Comparison of ENCODE assay signal across 12 cellular contexts in the genomic region with DNA sequence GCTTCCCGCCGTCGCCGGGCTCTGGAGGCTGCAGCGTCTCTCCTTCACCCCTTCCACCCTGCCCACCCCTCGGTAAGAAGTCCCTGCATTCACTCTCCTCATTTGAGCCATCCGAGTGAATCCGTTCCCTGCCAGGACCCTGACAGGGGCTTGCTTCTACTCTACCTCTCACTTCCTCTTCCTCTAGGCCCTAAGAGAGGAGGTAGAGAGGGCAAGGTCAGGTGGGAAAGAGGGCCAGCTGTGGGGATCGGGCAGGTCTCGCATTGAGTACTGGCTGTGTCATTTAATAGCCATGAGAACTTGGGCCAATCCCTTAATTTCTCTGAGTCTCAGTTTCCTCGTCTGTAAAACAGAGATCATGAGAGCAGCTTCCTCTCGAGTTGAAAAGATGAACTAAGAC.
DNase-seq lines count a peak whose midpoint lies in the region; ATAC-seq and TF ChIP-seq lines count a peak whose summit lies in the region.
"Had no signal": no experiment of that assay in that cellular context is flagged by ENCODE, and none has a peak within 500 bp of the region (broad histone marks: within the 10 kb centered on the region; RNA-seq: fewer than 3 reads in every experiment).

No MANE protein-coding gene starts in this region.

- H3K4me3 ChIP-seq in foreskin fibroblast (ENCODE audit: low read depth in 1 of 2, low read length in 2 of 2) = no peak overlapping the region
- H3K4me3 ChIP-seq: prostate gland, transverse colon had no signal

- H3K27me3 Mint-ChIP-seq in activated T-cell treated with anti-CD3 and anti-CD28 coated beads, Interleukin-2, amount 50 U/mL, for 4 hours (ENCODE audit: low read depth) = peaks cover 38% of the 10 kb centered on the region
- peaks cover 75% of the 10 kb centered on the region for H3K27me3 Mint-ChIP-seq in activated T-cell treated with anti-CD3 and anti-CD28 coated beads, Interleukin-2, amount 50 U/mL, for 24 hours
- H3K27me3 Mint-ChIP-seq in activated CD8-positive, alpha-beta T cell treated with anti-CD3 and anti-CD28 coated beads for 36 hours = peaks cover 48% of the 10 kb centered on the region

- peaks cover 41% of the 10 kb centered on the region for H3K4me1 Mint-ChIP-seq in activated T-cell treated with anti-CD3 and anti-CD28 coated beads, Interleukin-2, amount 50 U/mL, for 4 hours (ENCODE audit: low read depth)
- H3K4me1 Mint-ChIP-seq in activated T-cell treated with anti-CD3 and anti-CD28 coated beads, Interleukin-2, amount 50 U/mL, for 24 hours (ENCODE audit: low read depth) = peaks cover 42% of the 10 kb centered on the region
- peaks cover 38% of the 10 kb centered on the region for H3K4me1 Mint-ChIP-seq in activated CD8-positive, alpha-beta T cell treated with anti-CD3 and anti-CD28 coated beads for 36 hours (ENCODE audit: low read depth)
- H3K4me1 Mint-ChIP-seq in stimulated activated effector memory CD8-positive, alpha-beta T cell treated with anti-CD3 and anti-CD28 coated beads, Interleukin-12 subunit alpha, Interleukin-12 subunit beta, amount 100 ng/mL, for 72 hours = peaks cover 82% of the 10 kb centered on the region

- intact Hi-C loops in activated CD8-positive, alpha-beta T cell treated with anti-CD3 and anti-CD28 coated beads for 36 hours (cut with micrococcal nuclease) = loop anchor here (10.0 kb wide), 1 partner anchor 175 kb away; no protein-coding TSS in a partner anchor

- no peaks in the 10 kb centered on the region for H3K36me3 Mint-ChIP-seq in activated T-cell treated with anti-CD3 and anti-CD28 coated beads, Interleukin-2, amount 50 U/mL, for 4 hours (ENCODE audit: insufficient read depth)
- no peaks in the 10 kb centered on the region for H3K36me3 Mint-ChIP-seq in activated T-cell treated with anti-CD3 and anti-CD28 coated beads, Interleukin-2, amount 50 U/mL, for 24 hours (ENCODE audit: low read depth)
- H3K36me3 Mint-ChIP-seq in activated CD8-positive, alpha-beta T cell treated with anti-CD3 and anti-CD28 coated beads for 36 hours (ENCODE audit: low read depth) = no peaks in the 10 kb centered on the region
- H3K36me3 Mint-ChIP-seq in stimulated activated effector memory CD8-positive, alpha-beta T cell treated with anti-CD3 and anti-CD28 coated beads, Interleukin-12 subunit alpha, Interleukin-12 subunit beta, amount 100 ng/mL, for 72 hours = peaks cover 22% of the 10 kb centered on the region

- ATAC-seq in activated T-cell treated with anti-CD3 and anti-CD28 coated beads, Interleukin-2, amount 50 U/mL, for 4 hours = peak in 1 of 2 donors; percentile 2
- peak; percentile 41 for ATAC-seq in HG02852 (IDR thresholded peaks at IDR 0.05; ENCODE audit: unreplicated experiment)
- ATAC-seq in activated CD8-positive, alpha-beta T cell treated with anti-CD3 and anti-CD28 coated beads for 36 hours = peak; percentile 11
- peak; percentile 22 for ATAC-seq in stimulated activated effector memory CD8-positive, alpha-beta T cell treated with anti-CD3 and anti-CD28 coated beads, Interleukin-12 subunit alpha, Interleukin-12 subunit beta, amount 100 ng/mL, for 72 hours

- CTCF ChIA-PET in activated CD8-positive, alpha-beta T cell treated with anti-CD3 and anti-CD28 coated beads for 36 hours (lab: Charles Lee) = interaction anchor here (0.6 to 2.3 kb wide), 3 partner anchors 13 to 386 kb away, joined by 3 to 17 read pairs (median 3); no protein-coding TSS in a partner anchor

- no peak for TF ChIP-seq CTCF in activated CD8-positive, alpha-beta T cell treated with anti-CD3 and anti-CD28 coated beads for 36 hours (IDR thresholded peaks at IDR 0.05)
- TF ChIP-seq CTCF in foreskin fibroblast (IDR thresholded peaks at IDR 0.05; ENCODE audit: low read depth, low read length) = no peak

- H3K27ac Mint-ChIP-seq in activated T-cell treated with anti-CD3 and anti-CD28 coated beads, Interleukin-2, amount 50 U/mL, for 24 hours = no peak overlapping the region
- no peak overlapping the region for H3K27ac Mint-ChIP-seq in activated CD8-positive, alpha-beta T cell treated with anti-CD3 and anti-CD28 coated beads for 36 hours
- H3K27ac Mint-ChIP-seq in stimulated activated effector memory CD8-positive, alpha-beta T cell treated with anti-CD3 and anti-CD28 coated beads, Interleukin-12 subunit alpha, Interleukin-12 subunit beta, amount 100 ng/mL, for 72 hours = peak overlapping the region; percentile 58

- no peak for DNase-seq in activated T-cell treated with anti-CD3 and anti-CD28 coated beads, Interleukin-2, amount 50 U/mL, for 4 hours
- DNase-seq in activated T-cell treated with anti-CD3 and anti-CD28 coated beads, Interleukin-2, amount 50 U/mL, for 24 hours = no peak
- DNase-seq in activated CD8-positive, alpha-beta T cell treated with anti-CD3 and anti-CD28 coated beads for 36 hours = no peak
- no peak for DNase-seq in stimulated activated effector memory CD8-positive, alpha-beta T cell treated with anti-CD3 and anti-CD28 coated beads, Interleukin-12 subunit alpha, Interleukin-12 subunit beta, amount 100 ng/mL, for 72 hours (ENCODE audit: low spot score in 2 of 2)
- DNase-seq in amniotic stem cell (lab: John Stamatoyannopoulos, UW) (no peak), foreskin fibroblast (no peak)
- no peak for DNase-seq in activated effector memory CD4-positive, alpha-beta T cell treated with Interleukin-2 at 50 U/mL for 16 hours
- DNase-seq: DMS 273 treated with DMSO at 0.1 percent for 48 hours, NCI-H345, transverse colon had no signal

- no peaks in the 10 kb centered on the region for H3K9me3 Mint-ChIP-seq in activated T-cell treated with anti-CD3 and anti-CD28 coated beads, Interleukin-2, amount 50 U/mL, for 4 hours
- H3K9me3 Mint-ChIP-seq in activated T-cell treated with anti-CD3 and anti-CD28 coated beads, Interleukin-2, amount 50 U/mL, for 24 hours = no peaks in the 10 kb centered on the region
- no peaks in the 10 kb centered on the region for H3K9me3 Mint-ChIP-seq in activated CD8-positive, alpha-beta T cell treated with anti-CD3 and anti-CD28 coated beads for 36 hours
- no peaks in the 10 kb centered on the region for H3K9me3 Mint-ChIP-seq in stimulated activated effector memory CD8-positive, alpha-beta T cell treated with anti-CD3 and anti-CD28 coated beads, Interleukin-12 subunit alpha, Interleukin-12 subunit beta, amount 100 ng/mL, for 72 hours

- POLR2A ChIA-PET in activated CD8-positive, alpha-beta T cell treated with anti-CD3 and anti-CD28 coated beads for 36 hours (lab: Charles Lee) = interaction anchor here (0.6 to 1.7 kb wide), 6 partner anchors 13 to 241 kb away, joined by 3 to 8 read pairs (median 4); no protein-coding TSS in a partner anchor

- peak overlapping the region; percentile 44 for H3K4me3 Mint-ChIP-seq in activated T-cell treated with anti-CD3 and anti-CD28 coated beads, Interleukin-2, amount 50 U/mL, for 4 hours
- H3K4me3 Mint-ChIP-seq in activated T-cell treated with anti-CD3 and anti-CD28 coated beads, Interleukin-2, amount 50 U/mL, for 24 hours = no peak overlapping the region
- H3K4me3 Mint-ChIP-seq in activated CD8-positive, alpha-beta T cell treated with anti-CD3 and anti-CD28 coated beads for 36 hours = no peak overlapping the region
- peak overlapping the region; percentile 54 for H3K4me3 Mint-ChIP-seq in stimulated activated effector memory CD8-positive, alpha-beta T cell treated with anti-CD3 and anti-CD28 coated beads, Interleukin-12 subunit alpha, Interleukin-12 subunit beta, amount 100 ng/mL, for 72 hours

Comparison
In these comparisons a context has a peak if more than half of its experiments do, and no peak if none do; other contexts are left out.
1. H3K4me3 Mint-ChIP-seq: peak in activated T-cell treated with anti-CD3 and anti-CD28 coated beads, Interleukin-2, amount 50 U/mL, for 4 hours (single experiment) and stimulated activated effector memory CD8-positive, alpha-beta T cell treated with anti-CD3 and anti-CD28 coated beads, Interleukin-12 subunit alpha, Interleukin-12 subunit beta, amount 100 ng/mL, for 72 hours (single experiment); none in activated T-cell treated with anti-CD3 and anti-CD28 coated beads, Interleukin-2, amount 50 U/mL, for 24 hours (single experiment) and activated CD8-positive, alpha-beta T cell treated with anti-CD3 and anti-CD28 coated beads for 36 hours (single experiment).